17 cellular contexts compared by ENCODE assay signal in genomic region chr3:3734881-3735280, GRCh38.
"Had no signal": no experiment of that assay in that cellular context is flagged by ENCODE, and none has a peak within 500 bp of the region (broad histone marks: within the 10 kb centered on the region; RNA-seq: fewer than 3 reads in every experiment).

No MANE protein-coding gene starts in this region.

- H3K4me3 ChIP-seq: heart right ventricle, psoas muscle, right lobe of liver, suprapubic skin, tibial artery, upper lobe of right lung, vagina had no signal

- H3K27me3 ChIP-seq: neutrophil, right lobe of liver, suprapubic skin, tibial artery, upper lobe of right lung, vagina had no signal

- H3K36me3 ChIP-seq: heart right ventricle, neutrophil, right lobe of liver, suprapubic skin, tibial artery, upper lobe of right lung, vagina had no signal

- DNase-seq: effector CD4-positive, alpha-beta T cell; heart right ventricle; hypothalamus; kidney glomerular epithelial cell; mesendoderm; naive thymus-derived CD4-positive, alpha-beta T cell; psoas muscle; retina; right lobe of liver; stimulated activated CD4-positive, alpha-beta T cell treated with anti-CD3 and anti-CD28 coated beads, Interleukin-4, amount 100 ng/mL, for 1 hour; stimulated activated CD8-positive, alpha-beta memory T cell treated with anti-CD3 and anti-CD28 coated beads, Interleukin-4, amount 100 ng/mL, for 48 hours; stimulated activated naive CD8-positive, alpha-beta T cell treated with anti-CD3 and anti-CD28 coated beads, Interleukin-15, Interleukin-2, amounts not matched to agents 100 U/mL and 50 U/mL, for 24 hours; tibial artery; upper lobe of right lung had no signal

- H3K27ac ChIP-seq: heart right ventricle, neutrophil, psoas muscle, right lobe of liver, suprapubic skin, tibial artery, upper lobe of right lung, vagina had no signal

- H3K4me1 ChIP-seq: heart right ventricle, psoas muscle, right lobe of liver, suprapubic skin, tibial artery, upper lobe of right lung, vagina had no signal

- H3K9me3 ChIP-seq: heart right ventricle, neutrophil, psoas muscle, right lobe of liver, suprapubic skin, tibial artery, upper lobe of right lung, vagina had no signal
